In the genomic region with DNA sequence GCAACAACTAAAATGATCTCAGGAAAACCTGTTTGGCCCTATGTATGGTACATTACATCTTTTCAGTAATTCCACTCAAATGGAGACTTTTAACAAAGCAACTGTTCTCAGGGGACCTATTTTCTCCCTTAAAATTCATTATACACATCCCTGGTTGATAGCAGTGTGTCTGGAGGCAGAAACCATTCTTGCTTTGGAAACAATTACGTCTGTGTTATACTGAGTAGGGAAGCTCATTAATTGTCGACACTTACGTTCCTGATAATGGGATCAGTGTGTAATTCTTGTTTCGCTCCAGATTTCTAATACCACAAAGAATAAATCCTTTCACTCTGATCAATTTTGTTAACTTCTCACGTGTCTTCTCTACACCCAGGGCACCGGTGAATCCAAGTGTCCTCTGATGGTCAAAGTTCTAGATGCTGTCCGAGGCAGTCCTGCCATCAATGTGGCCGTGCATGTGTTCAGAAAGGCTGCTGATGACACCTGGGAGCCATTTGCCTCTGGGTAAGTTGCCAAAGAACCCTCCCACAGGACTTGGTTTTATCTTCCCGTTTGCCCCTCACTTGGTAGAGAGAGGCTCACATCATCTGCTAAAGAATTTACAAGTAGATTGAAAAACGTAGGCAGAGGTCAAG, we compare ENCODE assay signal across 28 cellular contexts. TPM values are rescaled to one million over a fixed set of nuclear protein-coding genes. Genes with fewer than 3 reads are reported as not detected.
"Had no signal": no experiment of that assay in that cellular context is flagged by ENCODE, and none has a peak within 500 bp of the region (broad histone marks: within the 10 kb centered on the region; RNA-seq: fewer than 3 reads in every experiment).

No MANE protein-coding gene starts in this region.

- H3K9me3 ChIP-seq: ascending aorta, testis, transverse colon had no signal

- ATAC-seq: activated CD8-positive, alpha-beta T cell treated with anti-CD3 and anti-CD28 coated beads for 36 hours; activated T-cell treated with anti-CD3 and anti-CD28 coated beads, Interleukin-2, amount 50 U/mL, for 72 hours; effector memory CD8-positive, alpha-beta T cell; foreskin keratinocyte; left colon; naive thymus-derived CD4-positive, alpha-beta T cell; stimulated activated naive CD8-positive, alpha-beta T cell treated with anti-CD3 and anti-CD28 coated beads, Interleukin-15, Interleukin-2, amounts not matched to agents 100 U/mL and 50 U/mL, for 24 hours; WTC11 had no signal

- H3K4me3 ChIP-seq: ascending aorta, coronary artery, dorsolateral prefrontal cortex, esophagus muscularis mucosa, right atrium auricular region, testis, transverse colon had no signal

- DNase-seq: activated CD4-positive, alpha-beta T cell treated with anti-CD3 and anti-CD28 coated beads for 1 hour; activated CD4-positive, alpha-beta T cell treated with anti-CD3 and anti-CD28 coated beads, Interleukin-2, amount 10 ng/mL, durations not matched to agents 7 days and 5 days; activated CD8-positive, alpha-beta T cell treated with anti-CD3 and anti-CD28 coated beads for 36 hours; activated naive CD4-positive, alpha-beta T cell treated with Interleukin-2 at 50 U/mL for 16 hours; activated T-cell treated with anti-CD3 and anti-CD28 coated beads for 4 hours; activated T-cell treated with anti-CD3 and anti-CD28 coated beads, Interleukin-2, amount 50 U/mL, for 72 hours; brain microvascular endothelial cell; dorsolateral prefrontal cortex; effector memory CD8-positive, alpha-beta T cell; foreskin keratinocyte; left colon; midbrain; naive thymus-derived CD4-positive, alpha-beta T cell; stimulated activated CD4-positive, alpha-beta T cell treated with anti-CD3 and anti-CD28 coated beads, Interleukin-2, amount 100 ng/mL, for 48 hours; stimulated activated naive CD8-positive, alpha-beta T cell treated with anti-CD3 and anti-CD28 coated beads, Interleukin-15, Interleukin-2, amounts not matched to agents 100 U/mL and 50 U/mL, for 24 hours; T-helper 2 cell; testis; transverse colon had no signal

- H3K27ac ChIP-seq: ascending aorta, brain microvascular endothelial cell, coronary artery, dorsolateral prefrontal cortex, esophagus muscularis mucosa, foreskin keratinocyte, right atrium auricular region, testis, transverse colon had no signal

- H3K4me1 ChIP-seq: ascending aorta, esophagus muscularis mucosa, foreskin keratinocyte, right atrium auricular region, testis, transverse colon had no signal

- H3K27me3 ChIP-seq: ascending aorta, brain microvascular endothelial cell, esophagus muscularis mucosa, right atrium auricular region, testis, transverse colon had no signal

- H3K36me3 ChIP-seq: ascending aorta, brain microvascular endothelial cell, esophagus muscularis mucosa, right atrium auricular region, transverse colon had no signal

RNA-seq across cellular contexts. Expression of a gene that starts 1.0 kb away (rescaled TPM):
- total RNA-seq: activated CD4-positive, alpha-beta T cell treated with anti-CD3 and anti-CD28 coated beads, Interleukin-2, amount 10 ng/mL, durations not matched to agents 7 days and 5 days; activated CD8-positive, alpha-beta T cell treated with anti-CD3 and anti-CD28 coated beads for 36 hours; activated T-cell treated with anti-CD3 and anti-CD28 coated beads, Interleukin-2, amount 50 U/mL, for 72 hours; cardiac septum; foreskin keratinocyte; lower leg skin; naive thymus-derived CD4-positive, alpha-beta T cell; omental fat pad; pulmonary artery endothelial cell; right atrium auricular region had no signal
- polyA plus RNA-seq: foreskin keratinocyte; keratinocyte; naive thymus-derived CD4-positive, alpha-beta T cell had no signal
